Comparison of ENCODE assay signal across 1 cellular context in the genomic region with DNA sequence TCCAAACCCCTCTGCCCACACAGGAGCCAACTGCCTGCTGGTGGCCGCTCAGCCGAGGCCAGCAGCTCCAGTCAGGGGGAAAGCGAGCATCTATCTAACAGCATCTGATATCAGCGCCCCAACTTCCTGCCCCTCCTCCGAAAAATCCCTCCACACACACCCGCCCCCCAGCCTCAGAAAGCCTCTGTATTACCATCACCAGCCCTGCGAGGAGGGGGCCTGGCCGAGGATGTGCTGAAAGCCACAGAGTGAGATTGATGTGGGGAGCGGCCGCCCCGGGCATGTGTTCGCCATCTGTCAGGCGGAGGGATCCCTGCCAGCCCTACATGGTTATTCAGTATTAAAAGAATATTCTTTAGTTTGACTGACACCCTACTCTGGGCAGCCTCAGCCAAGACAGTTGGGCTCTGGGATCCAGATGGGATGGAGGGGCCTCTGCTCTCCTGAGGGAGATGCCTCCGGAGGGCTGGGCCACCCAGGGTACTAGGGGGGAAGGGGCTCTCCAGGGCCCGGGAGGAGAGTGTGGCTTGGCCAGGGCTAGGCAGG.
TF ChIP-seq lines count a peak whose summit lies in the region.

No MANE protein-coding gene starts in this region.

TF ChIP-seq in SK-N-SH, 30 proteins besides CTCF, POLR2A, EP300 and RAD21 (continued from another document):
- TF ChIP-seq, protein P1, sequence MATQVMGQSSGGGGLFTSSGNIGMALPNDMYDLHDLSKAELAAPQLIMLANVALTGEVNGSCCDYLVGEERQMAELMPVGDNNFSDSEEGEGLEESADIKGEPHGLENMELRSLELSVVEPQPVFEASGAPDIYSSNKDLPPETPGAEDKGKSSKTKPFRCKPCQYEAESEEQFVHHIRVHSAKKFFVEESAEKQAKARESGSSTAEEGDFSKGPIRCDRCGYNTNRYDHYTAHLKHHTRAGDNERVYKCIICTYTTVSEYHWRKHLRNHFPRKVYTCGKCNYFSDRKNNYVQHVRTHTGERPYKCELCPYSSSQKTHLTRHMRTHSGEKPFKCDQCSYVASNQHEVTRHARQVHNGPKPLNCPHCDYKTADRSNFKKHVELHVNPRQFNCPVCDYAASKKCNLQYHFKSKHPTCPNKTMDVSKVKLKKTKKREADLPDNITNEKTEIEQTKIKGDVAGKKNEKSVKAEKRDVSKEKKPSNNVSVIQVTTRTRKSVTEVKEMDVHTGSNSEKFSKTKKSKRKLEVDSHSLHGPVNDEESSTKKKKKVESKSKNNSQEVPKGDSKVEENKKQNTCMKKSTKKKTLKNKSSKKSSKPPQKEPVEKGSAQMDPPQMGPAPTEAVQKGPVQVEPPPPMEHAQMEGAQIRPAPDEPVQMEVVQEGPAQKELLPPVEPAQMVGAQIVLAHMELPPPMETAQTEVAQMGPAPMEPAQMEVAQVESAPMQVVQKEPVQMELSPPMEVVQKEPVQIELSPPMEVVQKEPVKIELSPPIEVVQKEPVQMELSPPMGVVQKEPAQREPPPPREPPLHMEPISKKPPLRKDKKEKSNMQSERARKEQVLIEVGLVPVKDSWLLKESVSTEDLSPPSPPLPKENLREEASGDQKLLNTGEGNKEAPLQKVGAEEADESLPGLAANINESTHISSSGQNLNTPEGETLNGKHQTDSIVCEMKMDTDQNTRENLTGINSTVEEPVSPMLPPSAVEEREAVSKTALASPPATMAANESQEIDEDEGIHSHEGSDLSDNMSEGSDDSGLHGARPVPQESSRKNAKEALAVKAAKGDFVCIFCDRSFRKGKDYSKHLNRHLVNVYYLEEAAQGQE (IDR thresholded peaks at IDR 0.05; ENCODE audit: low read depth, low read length), result no peak
- TF ChIP-seq RFX5 (IDR thresholded peaks at IDR 0.05; ENCODE audit: low read length) (no peak), GATA2 (CRISPR knock-in tag; IDR thresholded peaks at IDR 0.05) (peak; percentile 86), RCOR1 (IDR thresholded peaks at IDR 0.05; ENCODE audit: low read length) (peak; percentile 84), SIN3A (IDR thresholded peaks at IDR 0.05; ENCODE audit: borderline replicate concordance, low read depth, low read length) (no peak), POLR2AphosphoS5 (IDR thresholded peaks at IDR 0.05; ENCODE audit: low read depth, low read length) (peak; percentile 21; the same call in 1 of the 2 replicates)
